22 cellular contexts compared by ENCODE assay signal in the genomic region with DNA sequence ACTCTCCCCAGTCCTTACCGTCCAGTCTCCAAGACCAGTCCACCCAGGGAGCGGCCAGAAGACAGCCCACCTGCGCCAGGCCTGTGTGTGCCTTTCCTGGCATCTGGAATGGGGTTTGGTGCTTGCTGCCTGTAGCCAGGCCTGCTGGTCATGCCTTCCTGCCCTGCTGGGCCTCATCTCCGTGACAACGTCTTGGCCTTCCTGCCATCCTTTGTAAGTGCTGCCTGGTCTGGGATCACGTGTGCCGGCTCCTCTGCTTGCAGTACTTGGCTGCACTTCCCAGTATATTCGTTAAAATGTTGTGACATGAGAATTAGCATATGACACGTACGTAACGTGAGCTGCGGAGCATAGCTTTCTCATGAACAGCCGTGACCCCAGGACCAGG.
DNase-seq lines count a peak whose midpoint lies in the region; ATAC-seq and TF ChIP-seq lines count a peak whose summit lies in the region.
"Had no signal": no experiment of that assay in that cellular context is flagged by ENCODE, and none has a peak within 500 bp of the region (broad histone marks: within the 10 kb centered on the region; RNA-seq: fewer than 3 reads in every experiment).

No MANE protein-coding gene starts in this region.

- H3K27ac ChIP-seq in layer of hippocampus (ENCODE audit: low read depth, low read length): peak overlapping the region; percentile 10
- H3K27ac ChIP-seq in gastroesophageal sphincter: no peak overlapping the region
- H3K27ac ChIP-seq in CD4-positive, alpha-beta T cell (ENCODE audit: low read depth, low read length): no peak overlapping the region
- H3K27ac ChIP-seq: heart right ventricle, SJSA1, uterus had no signal

- H3K4me1 ChIP-seq in gastroesophageal sphincter: peaks cover 0 to 13% (median 0%) of the 10 kb centered on the region in 3 donors
- H3K4me1 ChIP-seq: uterus had no signal

- no peaks in the 10 kb centered on the region for H3K9me3 Mint-ChIP-seq in CD4-positive, alpha-beta T cell

- peak; percentile 76 for DNase-seq in AG08395 (ENCODE audit: low spot score)
- peak; percentile 2 for DNase-seq in LNCaP clone FGC (ENCODE audit: low read depth)
- DNase-seq in cerebellum (ENCODE audit: low spot score): peak; percentile 44
- DNase-seq in SKM-1 treated with dmso at 0.1 percent for 144 hours (lab: John Stamatoyannopoulos, UW; ENCODE audit: unreplicated experiment): no peak
- DNase-seq in stimulated activated naive CD4-positive, alpha-beta T cell treated with Interleukin-2 at 50 U/mL for 16 hours (lab: John Stamatoyannopoulos, UW): no peak
- DNase-seq in CD4-positive, alpha-beta T cell: no peak
- DNase-seq: ACHN; activated CD4-positive, alpha-beta T cell treated with anti-CD3 and anti-CD28 coated beads for 36 hours; activated naive CD4-positive, alpha-beta T cell; COR-L47; cortex of kidney; erythroblast; heart right ventricle; MG63; NCI-H1694; NCI-H510A; uterus had no signal

- no peak for TF ChIP-seq POLR2A in gastroesophageal sphincter (IDR thresholded peaks at IDR 0.05)

- CTCF ChIA-PET in CD4-positive, alpha-beta T cell (lab: Charles Lee): no interaction called here

- no peak overlapping the region for H3K27ac Mint-ChIP-seq in CD4-positive, alpha-beta T cell
- H3K27ac Mint-ChIP-seq: activated CD4-positive, alpha-beta T cell treated with anti-CD3 and anti-CD28 coated beads for 36 hours had no signal

- intact Hi-C loops in CD4-positive, alpha-beta T cell (cut with DNase I, micrococcal nuclease): no loop called here

- TF ChIP-seq CTCF in LNCaP clone FGC (IDR thresholded peaks at IDR 0.05; ENCODE audit: control insufficient read depth, extremely low read depth, insufficient read depth) (no peak), gastroesophageal sphincter (IDR thresholded peaks at IDR 0.05) (no peak)
- TF ChIP-seq CTCF in CD4-positive, alpha-beta T cell (IDR thresholded peaks at IDR 0.05): no peak

- no peak overlapping the region for H3K4me3 Mint-ChIP-seq in CD4-positive, alpha-beta T cell
- H3K4me3 Mint-ChIP-seq: activated CD4-positive, alpha-beta T cell treated with anti-CD3 and anti-CD28 coated beads for 36 hours had no signal

- H3K27me3 Mint-ChIP-seq in CD4-positive, alpha-beta T cell: no peaks in the 10 kb centered on the region
- H3K27me3 Mint-ChIP-seq: activated CD4-positive, alpha-beta T cell treated with anti-CD3 and anti-CD28 coated beads for 36 hours had no signal

- H3K36me3 ChIP-seq in gastroesophageal sphincter: no peaks in the 10 kb centered on the region
- H3K36me3 ChIP-seq: heart right ventricle, MG63, SJSA1, uterus had no signal

- H3K4me3 ChIP-seq in LNCaP clone FGC (ENCODE audit: low read depth, low read length) (no peak overlapping the region), gastroesophageal sphincter (no peak overlapping the region)
- H3K4me3 ChIP-seq: GM12878, heart right ventricle, MG63, SJSA1, uterus had no signal

- H3K36me3 Mint-ChIP-seq in CD4-positive, alpha-beta T cell (ENCODE audit: low read depth): no peaks in the 10 kb centered on the region

- no peak for TF ChIP-seq EP300 in gastroesophageal sphincter (IDR thresholded peaks at IDR 0.05)

- peaks cover 0 to 9% (median 0%) of the 10 kb centered on the region in 3 donors for H3K9me3 ChIP-seq in gastroesophageal sphincter
- H3K9me3 ChIP-seq in CD4-positive, alpha-beta T cell (ENCODE audit: control insufficient read depth, low read length): peaks cover 7% of the 10 kb centered on the region
- H3K9me3 ChIP-seq: uterus had no signal

- H3K27me3 ChIP-seq in layer of hippocampus (ENCODE audit: control insufficient read depth, insufficient read depth, low read length): no peaks in the 10 kb centered on the region
- no peaks in the 10 kb centered on the region for H3K27me3 ChIP-seq in gastroesophageal sphincter
- no peaks in the 10 kb centered on the region for H3K27me3 ChIP-seq in CD4-positive, alpha-beta T cell (ENCODE audit: control insufficient read depth, insufficient read depth, low read length)
- H3K27me3 ChIP-seq: heart right ventricle, MG63, SJSA1, uterus had no signal

- ATAC-seq in gastroesophageal sphincter: no peak
- no peak for ATAC-seq in CD4-positive, alpha-beta T cell (ENCODE audit: poor library complexity)
- ATAC-seq: activated CD4-positive, alpha-beta T cell treated with anti-CD3 and anti-CD28 coated beads for 36 hours; GM12878; heart right ventricle; sciatic nerve had no signal

- POLR2A ChIA-PET in CD4-positive, alpha-beta T cell (lab: Charles Lee): no interaction called here

- WGBS in gastroesophageal sphincter (ENCODE audit: low coverage in 1 of 2), 2 donors: 55 to 88% methylated on average over 3 to 7 of the region's 13 CpGs

- H3K4me1 Mint-ChIP-seq in CD4-positive, alpha-beta T cell (ENCODE audit: low read depth): no peaks in the 10 kb centered on the region

Comparison
In these comparisons a context has a peak if more than half of its experiments do, and no peak if none do; other contexts are left out.
1. DNase-seq: peak in AG08395 (single experiment), LNCaP clone FGC (single experiment) and cerebellum (single experiment); none in SKM-1 treated with dmso at 0.1 percent for 144 hours (single experiment), stimulated activated naive CD4-positive, alpha-beta T cell treated with Interleukin-2 at 50 U/mL for 16 hours (single experiment) and CD4-positive, alpha-beta T cell (0 of 10).